ENCODE assay signal across 1 cellular context in genomic region chr20:50389437-50389807, GRCh38.
TF ChIP-seq lines count a peak whose summit lies in the region.

No MANE protein-coding gene starts in this region.

TF ChIP-seq in HepG2, 621 proteins besides CTCF, POLR2A, EP300 and RAD21 (continued from another document and continues in another):
- TF ChIP-seq ZNF407 (CRISPR knock-in tag; IDR thresholded peaks at IDR 0.05; ENCODE audit: not compliant biosample characterization) (no peak), DNMT3B (CRISPR knock-in tag; conservative IDR thresholded peaks at IDR 0.05) (no peak; the same call in 1 of the 2 replicates), ZNF512 (CRISPR knock-in tag; IDR thresholded peaks at IDR 0.05) (no peak), PRPF4 (IDR thresholded peaks at IDR 0.05; ENCODE audit: low read depth, low read length, poor library complexity, severe bottlenecking) (no peak), JDP2 (CRISPR knock-in tag; IDR thresholded peaks at IDR 0.05; ENCODE audit: borderline replicate concordance) (no peak), ZNF160 (CRISPR knock-in tag; IDR thresholded peaks at IDR 0.05) (no peak), MAF1 (CRISPR knock-in tag; IDR thresholded peaks at IDR 0.05; ENCODE audit: borderline replicate concordance) (no peak), MYNN (CRISPR knock-in tag; IDR thresholded peaks at IDR 0.05; ENCODE audit: low read depth) (peak; percentile 21; the same call in 1 of the 2 replicates), FOXJ3 (CRISPR knock-in tag; IDR thresholded peaks at IDR 0.05; ENCODE audit: borderline replicate concordance) (peak; percentile 72; the same call in 1 of the 2 replicates), ZFP41 (CRISPR knock-in tag; IDR thresholded peaks at IDR 0.05; ENCODE audit: borderline replicate concordance) (no peak), CBX2 (IDR thresholded peaks at IDR 0.05; ENCODE audit: low read depth, low read length) (no peak), CBX2 (CRISPR knock-in tag; IDR thresholded peaks at IDR 0.05; ENCODE audit: low read depth) (no peak), NR2F2 (IDR thresholded peaks at IDR 0.05; ENCODE audit: borderline replicate concordance, low read depth) (peak; percentile 87), KMT2A (CRISPR knock-in tag; IDR thresholded peaks at IDR 0.05) (no peak; the same call in 1 of the 2 replicates), ZSCAN9 (CRISPR knock-in tag; IDR thresholded peaks at IDR 0.05; ENCODE audit: borderline replicate concordance) (peak; percentile 92; the same call in 1 of the 2 replicates), ZNF230 (CRISPR knock-in tag; IDR thresholded peaks at IDR 0.05) (no peak), DMTF1 (CRISPR knock-in tag; IDR thresholded peaks at IDR 0.05) (no peak), RXRA (CRISPR knock-in tag; IDR thresholded peaks at IDR 0.05) (peak; percentile 84; the same call in 1 of the 2 replicates), PHB2 (IDR thresholded peaks at IDR 0.05; ENCODE audit: partially characterized antibody) (no peak), HMGA1 (CRISPR knock-in tag; conservative IDR thresholded peaks at IDR 0.05) (no peak), JARID2 (CRISPR knock-in tag; IDR thresholded peaks at IDR 0.05; ENCODE audit: insufficient replicate concordance) (no peak), THAP8 (CRISPR knock-in tag; IDR thresholded peaks at IDR 0.05; ENCODE audit: borderline replicate concordance) (no peak), NFRKB (IDR thresholded peaks at IDR 0.05) (no peak), XRCC5 (optimal IDR thresholded peaks at IDR 0.05; ENCODE audit: low read length) (peak; percentile 44), STAT6 (CRISPR knock-in tag; IDR thresholded peaks at IDR 0.05; ENCODE audit: borderline replicate concordance) (peak; percentile 89; the same call in 1 of the 2 replicates), ZNF772 (CRISPR knock-in tag; IDR thresholded peaks at IDR 0.05) (no peak), SOX6 (IDR thresholded peaks at IDR 0.05) (no peak), SOX6 (CRISPR knock-in tag; IDR thresholded peaks at IDR 0.05) (peak; percentile 71), ZNF333 (CRISPR knock-in tag; IDR thresholded peaks at IDR 0.05; ENCODE audit: borderline replicate concordance) (no peak), ZNF335 (CRISPR knock-in tag; IDR thresholded peaks at IDR 0.05) (no peak), ZSCAN31 (CRISPR knock-in tag; IDR thresholded peaks at IDR 0.05; ENCODE audit: low read depth) (no peak; the same call in 1 of the 2 replicates), BRCA1 (CRISPR knock-in tag; IDR thresholded peaks at IDR 0.05) (no peak)
- TF ChIP-seq, protein P1, sequence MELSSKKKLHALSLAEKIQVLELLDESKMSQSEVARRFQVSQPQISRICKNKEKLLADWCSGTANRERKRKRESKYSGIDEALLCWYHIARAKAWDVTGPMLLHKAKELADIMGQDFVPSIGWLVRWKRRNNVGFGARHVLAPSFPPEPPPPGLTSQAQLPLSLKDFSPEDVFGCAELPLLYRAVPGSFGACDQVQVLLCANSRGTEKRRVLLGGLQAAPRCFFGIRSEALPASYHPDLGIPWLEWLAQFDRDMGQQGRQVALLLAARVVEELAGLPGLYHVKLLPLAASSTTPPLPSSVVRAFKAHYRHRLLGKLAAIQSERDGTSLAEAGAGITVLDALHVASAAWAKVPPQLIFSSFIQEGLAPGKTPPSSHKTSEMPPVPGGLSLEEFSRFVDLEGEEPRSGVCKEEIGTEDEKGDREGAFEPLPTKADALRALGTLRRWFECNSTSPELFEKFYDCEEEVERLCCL (CRISPR knock-in tag; IDR thresholded peaks at IDR 0.05; ENCODE audit: borderline replicate concordance), result no peak
- TF ChIP-seq, protein P2, sequence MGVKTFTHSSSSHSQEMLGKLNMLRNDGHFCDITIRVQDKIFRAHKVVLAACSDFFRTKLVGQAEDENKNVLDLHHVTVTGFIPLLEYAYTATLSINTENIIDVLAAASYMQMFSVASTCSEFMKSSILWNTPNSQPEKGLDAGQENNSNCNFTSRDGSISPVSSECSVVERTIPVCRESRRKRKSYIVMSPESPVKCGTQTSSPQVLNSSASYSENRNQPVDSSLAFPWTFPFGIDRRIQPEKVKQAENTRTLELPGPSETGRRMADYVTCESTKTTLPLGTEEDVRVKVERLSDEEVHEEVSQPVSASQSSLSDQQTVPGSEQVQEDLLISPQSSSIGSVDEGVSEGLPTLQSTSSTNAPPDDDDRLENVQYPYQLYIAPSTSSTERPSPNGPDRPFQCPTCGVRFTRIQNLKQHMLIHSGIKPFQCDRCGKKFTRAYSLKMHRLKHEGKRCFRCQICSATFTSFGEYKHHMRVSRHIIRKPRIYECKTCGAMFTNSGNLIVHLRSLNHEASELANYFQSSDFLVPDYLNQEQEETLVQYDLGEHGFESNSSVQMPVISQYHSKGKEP (CRISPR knock-in tag; IDR thresholded peaks at IDR 0.05), result 0 out of 2 replicates have a peak, but pooled peaks have one; percentile 52
- TF ChIP-seq, protein P3, sequence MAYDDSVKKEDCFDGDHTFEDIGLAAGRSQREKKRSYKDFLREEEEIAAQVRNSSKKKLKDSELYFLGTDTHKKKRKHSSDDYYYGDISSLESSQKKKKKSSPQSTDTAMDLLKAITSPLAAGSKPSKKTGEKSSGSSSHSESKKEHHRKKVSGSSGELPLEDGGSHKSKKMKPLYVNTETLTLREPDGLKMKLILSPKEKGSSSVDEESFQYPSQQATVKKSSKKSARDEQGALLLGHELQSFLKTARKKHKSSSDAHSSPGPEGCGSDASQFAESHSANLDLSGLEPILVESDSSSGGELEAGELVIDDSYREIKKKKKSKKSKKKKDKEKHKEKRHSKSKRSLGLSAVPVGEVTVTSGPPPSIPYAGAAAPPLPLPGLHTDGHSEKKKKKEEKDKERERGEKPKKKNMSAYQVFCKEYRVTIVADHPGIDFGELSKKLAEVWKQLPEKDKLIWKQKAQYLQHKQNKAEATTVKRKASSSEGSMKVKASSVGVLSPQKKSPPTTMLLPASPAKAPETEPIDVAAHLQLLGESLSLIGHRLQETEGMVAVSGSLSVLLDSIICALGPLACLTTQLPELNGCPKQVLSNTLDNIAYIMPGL (CRISPR knock-in tag; IDR thresholded peaks at IDR 0.05; ENCODE audit: borderline replicate concordance in 1 of 2, low read depth in 1 of 2), result no peak
- TF ChIP-seq, protein P4, sequence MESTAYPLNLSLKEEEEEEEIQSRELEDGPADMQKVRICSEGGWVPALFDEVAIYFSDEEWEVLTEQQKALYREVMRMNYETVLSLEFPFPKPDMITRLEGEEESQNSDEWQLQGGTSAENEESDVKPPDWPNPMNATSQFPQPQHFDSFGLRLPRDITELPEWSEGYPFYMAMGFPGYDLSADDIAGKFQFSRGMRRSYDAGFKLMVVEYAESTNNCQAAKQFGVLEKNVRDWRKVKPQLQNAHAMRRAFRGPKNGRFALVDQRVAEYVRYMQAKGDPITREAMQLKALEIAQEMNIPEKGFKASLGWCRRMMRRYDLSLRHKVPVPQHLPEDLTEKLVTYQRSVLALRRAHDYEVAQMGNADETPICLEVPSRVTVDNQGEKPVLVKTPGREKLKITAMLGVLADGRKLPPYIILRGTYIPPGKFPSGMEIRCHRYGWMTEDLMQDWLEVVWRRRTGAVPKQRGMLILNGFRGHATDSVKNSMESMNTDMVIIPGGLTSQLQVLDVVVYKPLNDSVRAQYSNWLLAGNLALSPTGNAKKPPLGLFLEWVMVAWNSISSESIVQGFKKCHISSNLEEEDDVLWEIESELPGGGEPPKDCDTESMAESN (CRISPR knock-in tag; conservative IDR thresholded peaks at IDR 0.05), result no peak
